9 cellular contexts compared by ENCODE assay signal in genomic region chr4:80173387-80173786, GRCh38. TPM values are rescaled to one million over a fixed set of nuclear protein-coding genes. Genes with fewer than 3 reads are reported as not detected.
A peak's percentile ranks its signal among the peaks of the same experiment; 100 is the strongest.
DNase-seq lines count a peak whose midpoint lies in the region; ATAC-seq, FAIRE-seq and TF ChIP-seq lines count a peak whose summit lies in the region.
"Had no signal": no experiment of that assay in that cellular context is flagged by ENCODE, and none has a peak within 500 bp of the region (broad histone marks: within the 10 kb centered on the region; RNA-seq: fewer than 3 reads in every experiment).

No MANE protein-coding gene starts in this region.

- peaks cover 2% of the 10 kb centered on the region for H3K9me3 Mint-ChIP-seq in activated naive CD8-positive, alpha-beta T cell treated with anti-CD3 and anti-CD28 coated beads for 36 hours

- FAIRE-seq in small intestine (lab: Jason Lieb, UNC) = no peak
- FAIRE-seq: islet of Langerhans had no signal

- H3K4me1 ChIP-seq in small intestine (ENCODE audit: control insufficient read depth in 2 of 2, insufficient read depth in 1 of 2, low read depth in 1 of 2, low read length in 1 of 2) = peaks cover 0 to 2% of the 10 kb centered on the region in 2 donors
- peaks cover 0 to 30% (median 0%) of the 10 kb centered on the region in 12 donors for H3K4me1 ChIP-seq in heart left ventricle

- TF ChIP-seq POLR2A in heart left ventricle (IDR thresholded peaks at IDR 0.05) = no peak

- no peaks in the 10 kb centered on the region for H3K36me3 Mint-ChIP-seq in activated naive CD8-positive, alpha-beta T cell treated with anti-CD3 and anti-CD28 coated beads for 36 hours

- H3K4me1 Mint-ChIP-seq in activated naive CD8-positive, alpha-beta T cell treated with anti-CD3 and anti-CD28 coated beads for 36 hours = peaks cover 49% of the 10 kb centered on the region

- ATAC-seq in GM21737 (IDR thresholded peaks at IDR 0.05; ENCODE audit: unreplicated experiment) = peak; percentile 91
- no peak for ATAC-seq in heart left ventricle

- H3K9me3 ChIP-seq in MG63 (no peaks in the 10 kb centered on the region), small intestine (ENCODE audit: control insufficient read depth, low read depth) (no peaks in the 10 kb centered on the region), heart left ventricle (peaks cover 0 to 5% (median 0%) of the 10 kb centered on the region in 12 donors)

- no peaks in the 10 kb centered on the region for H3K27me3 Mint-ChIP-seq in activated naive CD8-positive, alpha-beta T cell treated with anti-CD3 and anti-CD28 coated beads for 36 hours

- H3K4me3 ChIP-seq in MG63 (no peak overlapping the region), small intestine (ENCODE audit: low read depth in 1 of 2, low read length in 2 of 2) (no peak overlapping the region), heart left ventricle (no peak overlapping the region)

- peak; percentile 65 for DNase-seq in GM03348 (ENCODE audit: low spot score)
- DNase-seq in MG63 = peak; percentile 62
- DNase-seq in activated naive CD8-positive, alpha-beta T cell treated with anti-CD3 and anti-CD28 coated beads for 36 hours = peak; percentile 47
- peak; percentile 27 for DNase-seq in small intestine
- DNase-seq in DMS153 (lab: John Stamatoyannopoulos, UW) = no peak
- DNase-seq in heart left ventricle = no peak
- no peak for DNase-seq in iPS-NIHi7 (ENCODE audit: extremely low spot score)

- no peaks in the 10 kb centered on the region for H3K27me3 ChIP-seq in MG63
- no peaks in the 10 kb centered on the region for H3K27me3 ChIP-seq in small intestine (ENCODE audit: control insufficient read depth in 2 of 2, insufficient read depth in 2 of 2, low read length in 2 of 2)
- H3K27me3 ChIP-seq in heart left ventricle = peaks cover 0 to 18% (median 0%) of the 10 kb centered on the region in 9 donors

- H3K36me3 ChIP-seq in MG63 (no peaks in the 10 kb centered on the region), small intestine (ENCODE audit: control insufficient read depth in 2 of 2, insufficient read depth in 2 of 2, low read length in 2 of 2) (no peaks in the 10 kb centered on the region), heart left ventricle (no peaks in the 10 kb centered on the region)

- intact Hi-C loops in heart left ventricle (cut with DNase I) = no loop called here

- TF ChIP-seq CTCF in heart left ventricle (IDR thresholded peaks at IDR 0.05) = no peak

- H3K4me3 Mint-ChIP-seq in activated naive CD8-positive, alpha-beta T cell treated with anti-CD3 and anti-CD28 coated beads for 36 hours = no peak overlapping the region

- peak overlapping the region in 1 of 2 donors; percentile 1 for H3K27ac ChIP-seq in small intestine (ENCODE audit: low read depth in 1 of 2, low read length in 1 of 2)
- H3K27ac ChIP-seq in heart left ventricle = peak overlapping the region in 1 of 12 donors; percentile 69

- H3K27ac Mint-ChIP-seq in activated naive CD8-positive, alpha-beta T cell treated with anti-CD3 and anti-CD28 coated beads for 36 hours = peak overlapping the region; percentile 86

RNA-seq across cellular contexts. Expression of gene PRDM8, which starts 23.9 kb away (rescaled TPM):
- total RNA-seq in MG63 (2014; rRNA removed; shearing (Covaris generic); ENCODE audit: low replicate concordance) = 0.49 and 3.6 TPM in 2 replicates
- total RNA-seq in activated naive CD8-positive, alpha-beta T cell treated with anti-CD3 and anti-CD28 coated beads for 36 hours = 1 to 10 TPM; 1.3 to 2.3 TPM
- polyA plus RNA-seq in small intestine (1 to 10 TPM in 1 of 3 donors, under 1 TPM in 1, not detected in 1; 0.27 to 2.0 TPM), heart left ventricle (under 1 TPM; 0.26 to 0.76 TPM)
- total RNA-seq in heart left ventricle = 1 to 10 TPM in 4 of 9 donors, under 1 TPM in 5; 0.39 to 1.9 (median 0.84) TPM

Comparison
In these comparisons a context has a peak if more than half of its experiments do, and no peak if none do; other contexts are left out.
1. DNase-seq: peak in GM03348 (single experiment), MG63 (single experiment), activated naive CD8-positive, alpha-beta T cell treated with anti-CD3 and anti-CD28 coated beads for 36 hours (single experiment) and small intestine (single experiment); none in DMS153 (single experiment), heart left ventricle (0 of 5) and iPS-NIHi7 (single experiment).